ENCODE assay signal across 30 cellular contexts in the genomic region with DNA sequence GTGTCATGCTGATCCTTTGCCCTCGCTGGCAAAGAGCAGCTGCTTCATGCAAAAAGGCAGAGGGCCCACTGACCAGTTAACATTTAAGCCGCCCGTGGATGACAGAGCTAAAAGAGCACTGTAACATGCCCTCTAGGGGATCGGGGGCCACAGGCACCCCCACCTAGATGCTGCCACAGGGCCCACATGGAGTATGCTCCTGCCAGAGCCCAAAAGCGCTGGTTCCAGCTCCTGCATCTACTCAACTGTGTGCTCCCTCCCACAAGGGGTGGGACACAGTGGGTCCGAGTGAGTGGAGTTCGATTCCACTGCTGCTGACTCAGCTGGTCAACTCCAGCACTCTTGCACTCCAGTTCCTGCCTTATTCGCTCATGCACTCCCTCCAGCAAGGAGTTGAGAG.
"Had no signal": no experiment of that assay in that cellular context is flagged by ENCODE, and none has a peak within 500 bp of the region (broad histone marks: within the 10 kb centered on the region; RNA-seq: fewer than 3 reads in every experiment).

No MANE protein-coding gene starts in this region.

- H3K9me3 Mint-ChIP-seq: endodermal cell had no signal

- H3K4me3 Mint-ChIP-seq: activated CD4-positive, alpha-beta memory T cell treated with anti-CD3 and anti-CD28 coated beads, Interleukin-2, amount 10 ng/mL, durations not matched to agents 7 days and 5 days; activated CD4-positive, alpha-beta T cell treated with anti-CD3 and anti-CD28 coated beads, Interleukin-2, amount 10 ng/mL, durations not matched to agents 7 days and 5 days; activated naive CD4-positive, alpha-beta T cell treated with anti-CD3 and anti-CD28 coated beads, Interleukin-2, amount 10 ng/mL, durations not matched to agents 7 days and 5 days; activated naive CD8-positive, alpha-beta T cell treated with anti-CD3 and anti-CD28 coated beads, Interleukin-2, amount 10 ng/mL, durations not matched to agents 7 days and 5 days; activated T-cell treated with anti-CD3 and anti-CD28 coated beads, Interleukin-2, amount 50 U/mL, for 24 hours; activated T-cell treated with anti-CD3 and anti-CD28 coated beads, Interleukin-2, amount 50 U/mL, for 72 hours; central memory CD8-positive, alpha-beta T cell; dendritic cell treated with granulocyte-macrophage colony-stimulating factor and Interleukin-4, amounts not matched to agents 40 ng/mL and 50 ng/mL, for 4 days; endodermal cell; T-helper 17 cell; WTC11 had no signal

- H3K4me1 Mint-ChIP-seq: activated CD4-positive, alpha-beta memory T cell treated with anti-CD3 and anti-CD28 coated beads, Interleukin-2, amount 10 ng/mL, durations not matched to agents 7 days and 5 days; activated CD4-positive, alpha-beta T cell treated with anti-CD3 and anti-CD28 coated beads, Interleukin-2, amount 10 ng/mL, durations not matched to agents 7 days and 5 days; activated naive CD4-positive, alpha-beta T cell treated with anti-CD3 and anti-CD28 coated beads, Interleukin-2, amount 10 ng/mL, durations not matched to agents 7 days and 5 days; activated naive CD8-positive, alpha-beta T cell treated with anti-CD3 and anti-CD28 coated beads, Interleukin-2, amount 10 ng/mL, durations not matched to agents 7 days and 5 days; central memory CD8-positive, alpha-beta T cell; endodermal cell; T-helper 17 cell had no signal

- H3K27me3 Mint-ChIP-seq: activated CD4-positive, alpha-beta memory T cell treated with anti-CD3 and anti-CD28 coated beads, Interleukin-2, amount 10 ng/mL, durations not matched to agents 7 days and 5 days; activated CD4-positive, alpha-beta T cell treated with anti-CD3 and anti-CD28 coated beads, Interleukin-2, amount 10 ng/mL, durations not matched to agents 7 days and 5 days; activated naive CD4-positive, alpha-beta T cell treated with anti-CD3 and anti-CD28 coated beads, Interleukin-2, amount 10 ng/mL, durations not matched to agents 7 days and 5 days; activated naive CD8-positive, alpha-beta T cell treated with anti-CD3 and anti-CD28 coated beads, Interleukin-2, amount 10 ng/mL, durations not matched to agents 7 days and 5 days; activated T-cell treated with anti-CD3 and anti-CD28 coated beads, Interleukin-2, amount 50 U/mL, for 24 hours; central memory CD8-positive, alpha-beta T cell; dendritic cell treated with granulocyte-macrophage colony-stimulating factor and Interleukin-4, amounts not matched to agents 40 ng/mL and 50 ng/mL, for 4 days; T-helper 17 cell had no signal

- H3K4me3 ChIP-seq: coronary artery, dorsolateral prefrontal cortex, esophagus muscularis mucosa, gastrocnemius medialis had no signal

- H3K4me1 ChIP-seq: esophagus muscularis mucosa, foreskin keratinocyte, gastrocnemius medialis had no signal

- H3K36me3 Mint-ChIP-seq: activated naive CD4-positive, alpha-beta T cell treated with anti-CD3 and anti-CD28 coated beads, Interleukin-2, amount 10 ng/mL, durations not matched to agents 7 days and 5 days; activated naive CD8-positive, alpha-beta T cell treated with anti-CD3 and anti-CD28 coated beads, Interleukin-2, amount 10 ng/mL, durations not matched to agents 7 days and 5 days had no signal

- H3K27ac ChIP-seq: brain microvascular endothelial cell, coronary artery, dorsolateral prefrontal cortex, esophagus muscularis mucosa, foreskin keratinocyte, gastrocnemius medialis, VCaP had no signal

- DNase-seq: activated CD4-positive, alpha-beta memory T cell treated with anti-CD3 and anti-CD28 coated beads, Interleukin-2, amount 10 ng/mL, durations not matched to agents 7 days and 5 days; activated CD4-positive, alpha-beta T cell treated with anti-CD3 and anti-CD28 coated beads for 1 hour; activated CD4-positive, alpha-beta T cell treated with anti-CD3 and anti-CD28 coated beads for 4 hours; activated CD4-positive, alpha-beta T cell treated with anti-CD3 and anti-CD28 coated beads, Interleukin-2, amount 10 ng/mL, durations not matched to agents 7 days and 5 days; activated CD4-positive, alpha-beta T cell treated with anti-CD3 and anti-CD28 coated beads, Interleukin-2, amount 50 U/mL, for 4 hours; activated CD8-positive, alpha-beta memory T cell treated with anti-CD3 and anti-CD28 coated beads, Interleukin-2, amount 50 U/mL, for 48 hours; activated gamma-delta T cell; activated naive CD4-positive, alpha-beta T cell; activated naive CD4-positive, alpha-beta T cell treated with anti-CD3 and anti-CD28 coated beads, Interleukin-2, amount 10 ng/mL, durations not matched to agents 7 days and 5 days; activated naive CD8-positive, alpha-beta T cell treated with anti-CD3 and anti-CD28 coated beads, Interleukin-2, amount 10 ng/mL, durations not matched to agents 7 days and 5 days; activated T-cell treated with anti-CD3 and anti-CD28 coated beads for 4 hours; activated T-cell treated with anti-CD3 and anti-CD28 coated beads, Interleukin-2, amount 50 U/mL, for 24 hours; activated T-cell treated with anti-CD3 and anti-CD28 coated beads, Interleukin-2, amount 50 U/mL, for 72 hours; brain microvascular endothelial cell; dorsolateral prefrontal cortex; effector memory CD4-positive, alpha-beta T cell; endodermal cell; erythroblast; foreskin keratinocyte; gastrocnemius medialis; glutamatergic neuron; T-helper 1 cell; T-helper 17 cell had no signal

- ATAC-seq: activated naive CD4-positive, alpha-beta T cell treated with anti-CD3 and anti-CD28 coated beads, Interleukin-2, amount 50 U/mL, for 72 hours; activated T-cell treated with anti-CD3 and anti-CD28 coated beads, Interleukin-2, amount 50 U/mL, for 72 hours; foreskin keratinocyte; gastrocnemius medialis; T-helper 17 cell; WTC11 had no signal

- H3K27me3 ChIP-seq: brain microvascular endothelial cell, dorsolateral prefrontal cortex, esophagus muscularis mucosa, foreskin keratinocyte, gastrocnemius medialis had no signal

- H3K36me3 ChIP-seq: brain microvascular endothelial cell, esophagus muscularis mucosa, gastrocnemius medialis had no signal

- H3K9me3 ChIP-seq: gastrocnemius medialis had no signal

- H3K27ac Mint-ChIP-seq: activated CD4-positive, alpha-beta memory T cell treated with anti-CD3 and anti-CD28 coated beads, Interleukin-2, amount 10 ng/mL, durations not matched to agents 7 days and 5 days; activated CD4-positive, alpha-beta T cell treated with anti-CD3 and anti-CD28 coated beads, Interleukin-2, amount 10 ng/mL, durations not matched to agents 7 days and 5 days; activated naive CD4-positive, alpha-beta T cell treated with anti-CD3 and anti-CD28 coated beads, Interleukin-2, amount 10 ng/mL, durations not matched to agents 7 days and 5 days; activated naive CD4-positive, alpha-beta T cell treated with anti-CD3 and anti-CD28 coated beads, Interleukin-2, amount 50 U/mL, for 72 hours; activated naive CD8-positive, alpha-beta T cell treated with anti-CD3 and anti-CD28 coated beads, Interleukin-2, amount 10 ng/mL, durations not matched to agents 7 days and 5 days; activated T-cell treated with anti-CD3 and anti-CD28 coated beads, Interleukin-2, amount 50 U/mL, for 24 hours; activated T-cell treated with anti-CD3 and anti-CD28 coated beads, Interleukin-2, amount 50 U/mL, for 72 hours; dendritic cell treated with granulocyte-macrophage colony-stimulating factor and Interleukin-4, amounts not matched to agents 40 ng/mL and 50 ng/mL, for 4 days; endodermal cell; T-helper 17 cell; WTC11 had no signal
